Comparison of ENCODE assay signal across 3 cellular contexts in genomic region chr5:131773805-131774204, GRCh38.
TF ChIP-seq lines count a peak whose summit lies in the region.

No MANE protein-coding gene starts in this region.

TF ChIP-seq in SK-N-SH treated with all-trans-retinoic acid at 6 μM for 48 hours, 23 proteins besides CTCF, POLR2A, EP300 and RAD21:
- no peak for TF ChIP-seq GLIS3 (CRISPR knock-in tag; IDR thresholded peaks at IDR 0.05)
- TF ChIP-seq CSRNP3 (CRISPR knock-in tag; IDR thresholded peaks at IDR 0.05): no peak
- no peak for TF ChIP-seq TCF4 (CRISPR knock-in tag; IDR thresholded peaks at IDR 0.05; ENCODE audit: borderline replicate concordance)
- no peak for TF ChIP-seq ARNTL (CRISPR knock-in tag; IDR thresholded peaks at IDR 0.05; ENCODE audit: borderline replicate concordance, low read depth)
- TF ChIP-seq ZNF565 (CRISPR knock-in tag; conservative IDR thresholded peaks at IDR 0.05; ENCODE audit: low read depth): no peak
- TF ChIP-seq ZFP3 (CRISPR knock-in tag; IDR thresholded peaks at IDR 0.05): no peak
- TF ChIP-seq PATZ1 (CRISPR knock-in tag; IDR thresholded peaks at IDR 0.05; ENCODE audit: borderline replicate concordance): no peak
- TF ChIP-seq OSR1 (CRISPR knock-in tag; IDR thresholded peaks at IDR 0.05): no peak
- TF ChIP-seq ESRRG (CRISPR knock-in tag; IDR thresholded peaks at IDR 0.05): no peak

TF ChIP-seq in SK-N-SH, 30 proteins besides CTCF, POLR2A, EP300 and RAD21:
- no peak for TF ChIP-seq NFIC (IDR thresholded peaks at IDR 0.05; ENCODE audit: borderline replicate concordance)
- TF ChIP-seq GABPA (IDR thresholded peaks at IDR 0.05; ENCODE audit: low read depth): no peak
- no peak for TF ChIP-seq RXRA (IDR thresholded peaks at IDR 0.05; ENCODE audit: borderline replicate concordance, low read depth)
- TF ChIP-seq REST (IDR thresholded peaks at IDR 0.05; ENCODE audit: low read depth, low read length): no peak
- TF ChIP-seq MXI1 (IDR thresholded peaks at IDR 0.05; ENCODE audit: low read depth, low read length): no peak
- TF ChIP-seq FOSL2 (IDR thresholded peaks at IDR 0.05; ENCODE audit: borderline replicate concordance, low read depth): no peak
- TF ChIP-seq TCF12 (IDR thresholded peaks at IDR 0.05): no peak
- TF ChIP-seq USF2 (IDR thresholded peaks at IDR 0.05; ENCODE audit: borderline replicate concordance, low read depth, low read length): no peak
- no peak for TF ChIP-seq POLR2AphosphoS5 (IDR thresholded peaks at IDR 0.05; ENCODE audit: low read depth, low read length)
- no peak for TF ChIP-seq SMC3 (IDR thresholded peaks at IDR 0.05; ENCODE audit: low read depth, low read length)
- TF ChIP-seq ELF1 (IDR thresholded peaks at IDR 0.05): no peak
- TF ChIP-seq NRF1 (IDR thresholded peaks at IDR 0.05; ENCODE audit: low read depth, low read length): no peak
- TF ChIP-seq IRF3 (IDR thresholded peaks at IDR 0.05; ENCODE audit: low read depth, low read length): no peak
- TF ChIP-seq TEAD4 (IDR thresholded peaks at IDR 0.05; ENCODE audit: borderline replicate concordance, insufficient read depth): no peak

TF ChIP-seq in endothelial cell of umbilical vein, 7 proteins besides CTCF, POLR2A, EP300 and RAD21:
- TF ChIP-seq FOS (IDR thresholded peaks at IDR 0.05; ENCODE audit: borderline replicate concordance, insufficient read depth, low read length) (peak; percentile 7), MAX (IDR thresholded peaks at IDR 0.05; ENCODE audit: insufficient read depth, insufficient read length) (no peak), POLR2AphosphoS5 (IDR thresholded peaks at IDR 0.05; ENCODE audit: insufficient read depth, low read depth, low read length) (no peak), EZH2 (IDR thresholded peaks at IDR 0.05; ENCODE audit: borderline replicate concordance, low read depth, low read length, severe bottlenecking) (no peak), JUN (IDR thresholded peaks at IDR 0.05; ENCODE audit: borderline replicate concordance, insufficient read depth, insufficient read length, low read depth) (no peak), MYC (IDR thresholded peaks at IDR 0.05; ENCODE audit: low read depth, low read length) (no peak)
